ENCODE assay signal across 2 cellular contexts in the genomic region with DNA sequence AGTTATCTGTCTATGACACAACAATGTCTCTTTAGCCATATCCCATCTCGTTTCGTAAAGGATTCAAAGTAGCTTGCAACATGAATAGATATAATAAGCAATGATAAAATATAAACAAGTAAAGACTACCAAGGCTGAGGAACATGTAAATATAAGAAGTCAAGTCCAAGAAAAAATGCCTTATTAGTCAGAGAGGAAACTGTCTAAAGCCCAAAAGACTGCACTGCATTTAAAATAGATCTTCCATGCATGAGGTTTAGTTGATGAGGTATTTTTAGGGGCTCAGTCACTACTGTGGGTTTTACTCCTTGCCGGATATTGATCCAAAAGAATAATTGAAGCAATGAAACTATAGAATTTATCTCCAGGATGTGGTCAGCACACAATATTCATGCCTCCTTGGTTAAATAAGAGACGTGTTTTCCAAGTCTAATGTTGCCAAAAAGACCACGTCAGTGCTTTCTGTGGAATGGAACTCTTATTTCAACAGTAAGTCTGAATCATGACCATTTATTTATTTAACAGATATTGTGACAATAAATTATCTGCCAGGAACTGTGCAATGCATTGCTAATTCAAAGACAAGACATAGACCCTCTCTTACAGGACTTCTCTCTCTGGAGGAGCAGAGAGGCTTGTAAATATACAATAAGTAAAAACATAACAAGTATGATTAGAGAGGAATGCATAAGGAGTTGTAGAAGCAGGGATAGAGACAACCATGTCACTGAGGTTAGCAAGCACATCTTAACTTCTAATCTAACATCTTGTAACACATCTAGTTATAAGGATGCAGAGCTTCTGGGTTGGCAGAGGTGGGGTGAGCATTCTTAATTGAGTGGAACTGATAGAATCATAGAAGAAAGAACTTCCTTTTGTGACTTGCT.
TF ChIP-seq lines count a peak whose summit lies in the region.

No MANE protein-coding gene starts in this region.

TF ChIP-seq in A549, 52 proteins besides CTCF, POLR2A, EP300 and RAD21 (continued from another document and continues in another):
- TF ChIP-seq USF2 (IDR thresholded peaks at IDR 0.05) (no peak), RFX5 (IDR thresholded peaks at IDR 0.05) (no peak), RARB (CRISPR knock-in tag; IDR thresholded peaks at IDR 0.05) (no peak), FOSB (CRISPR knock-in tag; IDR thresholded peaks at IDR 0.05) (no peak), NPAS2 (CRISPR knock-in tag; IDR thresholded peaks at IDR 0.05; ENCODE audit: borderline replicate concordance) (no peak), ZNF302 (CRISPR knock-in tag; IDR thresholded peaks at IDR 0.05) (no peak), RNF2 (IDR thresholded peaks at IDR 0.05; ENCODE audit: borderline replicate concordance, low read depth) (no peak), HOXA7 (CRISPR knock-in tag; IDR thresholded peaks at IDR 0.05) (0 out of 2 replicates have a peak, but pooled peaks have one; percentile 39), GATA3 (IDR thresholded peaks at IDR 0.05; ENCODE audit: borderline replicate concordance) (peak; percentile 99), KDM1A (IDR thresholded peaks at IDR 0.05; ENCODE audit: low read depth) (no peak), CHD4 (IDR thresholded peaks at IDR 0.05; ENCODE audit: borderline replicate concordance) (no peak), HMGXB4 (CRISPR knock-in tag; IDR thresholded peaks at IDR 0.05; ENCODE audit: borderline replicate concordance) (no peak), ZSCAN20 (CRISPR knock-in tag; IDR thresholded peaks at IDR 0.05) (0 out of 2 replicates have a peak, but pooled peaks have one; percentile 28), PHF8 (IDR thresholded peaks at IDR 0.05; ENCODE audit: borderline replicate concordance, low read depth) (no peak), MAFK (IDR thresholded peaks at IDR 0.05; ENCODE audit: partially characterized antibody) (peak; percentile 84), JUN (IDR thresholded peaks at IDR 0.05) (peak; percentile 96 to 98), CBX2 (IDR thresholded peaks at IDR 0.05; ENCODE audit: borderline replicate concordance, low read depth) (no peak), ESRRA (IDR thresholded peaks at IDR 0.05; ENCODE audit: borderline replicate concordance, low read length) (no peak), MYC (IDR thresholded peaks at IDR 0.05; ENCODE audit: borderline replicate concordance, low read length) (no peak), POLR2AphosphoS2 (conservative IDR thresholded peaks at IDR 0.05; ENCODE audit: low read length) (no peak), CEBPB (IDR thresholded peaks at IDR 0.05) (peak; percentile 92 to 96), KDM5A (IDR thresholded peaks at IDR 0.05) (no peak), ZC3H11A (IDR thresholded peaks at IDR 0.05) (no peak), NFE2L2 (conservative IDR thresholded peaks at IDR 0.05; ENCODE audit: low read length) (no peak), HOXB13 (CRISPR knock-in tag; IDR thresholded peaks at IDR 0.05; ENCODE audit: low read depth) (no peak), CBX8 (IDR thresholded peaks at IDR 0.05) (no peak), FOXS1 (CRISPR knock-in tag; IDR thresholded peaks at IDR 0.05) (peak; percentile 64; the same call in 1 of the 2 replicates), SMC3 (IDR thresholded peaks at IDR 0.05) (peak; percentile 60)
- TF ChIP-seq, protein P1, sequence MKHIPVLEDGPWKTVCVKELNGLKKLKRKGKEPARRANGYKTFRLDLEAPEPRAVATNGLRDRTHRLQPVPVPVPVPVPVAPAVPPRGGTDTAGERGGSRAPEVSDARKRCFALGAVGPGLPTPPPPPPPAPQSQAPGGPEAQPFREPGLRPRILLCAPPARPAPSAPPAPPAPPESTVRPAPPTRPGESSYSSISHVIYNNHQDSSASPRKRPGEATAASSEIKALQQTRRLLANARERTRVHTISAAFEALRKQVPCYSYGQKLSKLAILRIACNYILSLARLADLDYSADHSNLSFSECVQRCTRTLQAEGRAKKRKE (CRISPR knock-in tag; IDR thresholded peaks at IDR 0.05; ENCODE audit: low read depth): no peak
- TF ChIP-seq, protein P2, sequence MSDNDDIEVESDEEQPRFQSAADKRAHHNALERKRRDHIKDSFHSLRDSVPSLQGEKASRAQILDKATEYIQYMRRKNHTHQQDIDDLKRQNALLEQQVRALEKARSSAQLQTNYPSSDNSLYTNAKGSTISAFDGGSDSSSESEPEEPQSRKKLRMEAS (IDR thresholded peaks at IDR 0.05): peak; percentile 71
- TF ChIP-seq, protein P3, sequence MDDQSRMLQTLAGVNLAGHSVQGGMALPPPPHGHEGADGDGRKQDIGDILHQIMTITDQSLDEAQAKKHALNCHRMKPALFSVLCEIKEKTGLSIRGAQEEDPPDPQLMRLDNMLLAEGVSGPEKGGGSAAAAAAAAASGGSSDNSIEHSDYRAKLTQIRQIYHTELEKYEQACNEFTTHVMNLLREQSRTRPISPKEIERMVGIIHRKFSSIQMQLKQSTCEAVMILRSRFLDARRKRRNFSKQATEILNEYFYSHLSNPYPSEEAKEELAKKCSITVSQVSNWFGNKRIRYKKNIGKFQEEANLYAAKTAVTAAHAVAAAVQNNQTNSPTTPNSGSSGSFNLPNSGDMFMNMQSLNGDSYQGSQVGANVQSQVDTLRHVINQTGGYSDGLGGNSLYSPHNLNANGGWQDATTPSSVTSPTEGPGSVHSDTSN (IDR thresholded peaks at IDR 0.05): peak; percentile 66
- TF ChIP-seq, protein P4, sequence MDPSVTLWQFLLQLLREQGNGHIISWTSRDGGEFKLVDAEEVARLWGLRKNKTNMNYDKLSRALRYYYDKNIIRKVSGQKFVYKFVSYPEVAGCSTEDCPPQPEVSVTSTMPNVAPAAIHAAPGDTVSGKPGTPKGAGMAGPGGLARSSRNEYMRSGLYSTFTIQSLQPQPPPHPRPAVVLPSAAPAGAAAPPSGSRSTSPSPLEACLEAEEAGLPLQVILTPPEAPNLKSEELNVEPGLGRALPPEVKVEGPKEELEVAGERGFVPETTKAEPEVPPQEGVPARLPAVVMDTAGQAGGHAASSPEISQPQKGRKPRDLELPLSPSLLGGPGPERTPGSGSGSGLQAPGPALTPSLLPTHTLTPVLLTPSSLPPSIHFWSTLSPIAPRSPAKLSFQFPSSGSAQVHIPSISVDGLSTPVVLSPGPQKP (IDR thresholded peaks at IDR 0.05; ENCODE audit: low read depth, low read length): no peak

TF ChIP-seq in GM23338, 12 proteins besides CTCF, POLR2A, EP300 and RAD21 (continued from another document):
- TF ChIP-seq, protein P5, sequence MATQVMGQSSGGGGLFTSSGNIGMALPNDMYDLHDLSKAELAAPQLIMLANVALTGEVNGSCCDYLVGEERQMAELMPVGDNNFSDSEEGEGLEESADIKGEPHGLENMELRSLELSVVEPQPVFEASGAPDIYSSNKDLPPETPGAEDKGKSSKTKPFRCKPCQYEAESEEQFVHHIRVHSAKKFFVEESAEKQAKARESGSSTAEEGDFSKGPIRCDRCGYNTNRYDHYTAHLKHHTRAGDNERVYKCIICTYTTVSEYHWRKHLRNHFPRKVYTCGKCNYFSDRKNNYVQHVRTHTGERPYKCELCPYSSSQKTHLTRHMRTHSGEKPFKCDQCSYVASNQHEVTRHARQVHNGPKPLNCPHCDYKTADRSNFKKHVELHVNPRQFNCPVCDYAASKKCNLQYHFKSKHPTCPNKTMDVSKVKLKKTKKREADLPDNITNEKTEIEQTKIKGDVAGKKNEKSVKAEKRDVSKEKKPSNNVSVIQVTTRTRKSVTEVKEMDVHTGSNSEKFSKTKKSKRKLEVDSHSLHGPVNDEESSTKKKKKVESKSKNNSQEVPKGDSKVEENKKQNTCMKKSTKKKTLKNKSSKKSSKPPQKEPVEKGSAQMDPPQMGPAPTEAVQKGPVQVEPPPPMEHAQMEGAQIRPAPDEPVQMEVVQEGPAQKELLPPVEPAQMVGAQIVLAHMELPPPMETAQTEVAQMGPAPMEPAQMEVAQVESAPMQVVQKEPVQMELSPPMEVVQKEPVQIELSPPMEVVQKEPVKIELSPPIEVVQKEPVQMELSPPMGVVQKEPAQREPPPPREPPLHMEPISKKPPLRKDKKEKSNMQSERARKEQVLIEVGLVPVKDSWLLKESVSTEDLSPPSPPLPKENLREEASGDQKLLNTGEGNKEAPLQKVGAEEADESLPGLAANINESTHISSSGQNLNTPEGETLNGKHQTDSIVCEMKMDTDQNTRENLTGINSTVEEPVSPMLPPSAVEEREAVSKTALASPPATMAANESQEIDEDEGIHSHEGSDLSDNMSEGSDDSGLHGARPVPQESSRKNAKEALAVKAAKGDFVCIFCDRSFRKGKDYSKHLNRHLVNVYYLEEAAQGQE (IDR thresholded peaks at IDR 0.05; ENCODE audit: unreplicated experiment): no peak
- no peak for TF ChIP-seq ZNF114 (CRISPR knock-in tag; IDR thresholded peaks at IDR 0.05)
